Comparison of ENCODE assay signal across 1 cellular context in genomic region chr2:1782514-1782913, GRCh38.
TF ChIP-seq lines count a peak whose summit lies in the region.

No MANE protein-coding gene starts in this region.

TF ChIP-seq in GM23338, 12 proteins besides CTCF, POLR2A, EP300 and RAD21 (continued from another document):
- TF ChIP-seq ZNF114 (CRISPR knock-in tag; IDR thresholded peaks at IDR 0.05) (no peak), STAT1 (IDR thresholded peaks at IDR 0.05; ENCODE audit: unreplicated experiment) (no peak), CREB1 (CRISPR knock-in tag; IDR thresholded peaks at IDR 0.05; ENCODE audit: low read depth) (no peak)
